In the genomic region with DNA sequence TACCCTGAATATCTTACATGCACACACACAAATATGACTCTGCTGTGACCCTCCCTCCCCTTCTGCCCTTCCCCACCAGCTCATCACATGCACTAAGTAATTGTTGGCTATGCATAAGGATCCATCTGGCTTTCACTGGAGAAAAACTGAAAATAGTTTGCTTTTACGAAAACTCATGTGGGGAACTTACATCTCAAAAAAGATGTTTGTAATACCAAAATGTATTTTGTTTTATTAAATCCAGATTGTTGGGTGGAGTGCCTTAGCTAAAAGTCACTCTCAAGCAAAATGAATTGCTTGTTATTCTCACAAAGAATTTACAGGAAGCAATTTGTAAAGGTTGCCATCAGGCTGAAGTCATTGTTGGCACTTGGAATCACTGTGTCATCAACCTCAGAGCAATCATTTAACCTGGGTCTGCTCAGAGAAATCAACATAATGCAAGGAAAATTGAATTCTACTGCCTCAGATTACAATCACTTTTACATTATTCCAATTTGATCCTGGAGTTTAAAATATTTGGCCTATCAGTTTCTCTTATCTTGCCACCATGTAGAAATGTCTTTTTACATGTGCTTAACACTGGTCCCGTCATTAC, we compare ENCODE assay signal across 16 cellular contexts.
DNase-seq lines count a peak whose midpoint lies in the region; ATAC-seq, FAIRE-seq and TF ChIP-seq lines count a peak whose summit lies in the region.
"Had no signal": no experiment of that assay in that cellular context is flagged by ENCODE, and none has a peak within 500 bp of the region (broad histone marks: within the 10 kb centered on the region; RNA-seq: fewer than 3 reads in every experiment).

No MANE protein-coding gene starts in this region.

- DNase-seq in AG09319 (ENCODE audit: extremely low read depth, low read depth): peak; percentile 89
- DNase-seq in M059J (ENCODE audit: low read depth): peak; percentile 77
- DNase-seq in mucosa of gallbladder (ENCODE audit: low spot score): peak; percentile 28
- DNase-seq in tibial artery: no peak
- DNase-seq in stimulated activated naive CD8-positive, alpha-beta T cell treated with anti-CD3 and anti-CD28 coated beads, Interleukin-15, Interleukin-2, amounts not matched to agents 100 U/mL and 50 U/mL, for 24 hours: no peak
- no peak for DNase-seq in activated naive CD4-positive, alpha-beta T cell treated with anti-CD3 and anti-CD28 coated beads, Interleukin-2, amount 10 ng/mL, durations not matched to agents 7 days and 5 days
- DNase-seq: activated CD4-positive, alpha-beta T cell treated with anti-CD3 and anti-CD28 coated beads, Interleukin-2, amount 10 ng/mL, durations not matched to agents 7 days and 5 days; activated effector memory CD4-positive, alpha-beta T cell treated with anti-CD3 and anti-CD28 coated beads, Interleukin-2, amount 50 U/mL, for 16 hours; MM.1S; NCI-H510A; sigmoid colon; upper lobe of left lung had no signal

- no peaks in the 10 kb centered on the region for H3K27me3 Mint-ChIP-seq in activated naive CD4-positive, alpha-beta T cell treated with anti-CD3 and anti-CD28 coated beads, Interleukin-2, amount 10 ng/mL, durations not matched to agents 7 days and 5 days
- H3K27me3 Mint-ChIP-seq: activated CD4-positive, alpha-beta T cell treated with anti-CD3 and anti-CD28 coated beads, Interleukin-2, amount 10 ng/mL, durations not matched to agents 7 days and 5 days had no signal

- CTCF ChIA-PET in activated naive CD4-positive, alpha-beta T cell treated with anti-CD3 and anti-CD28 coated beads, Interleukin-2, amount 10 ng/mL, durations not matched to agents 7 days and 5 days (lab: Charles Lee): interaction anchor here (0.8 kb wide), 1 partner anchor 138 kb away, joined by 3 read pairs; no protein-coding TSS in a partner anchor

- no peak overlapping the region for H3K4me3 ChIP-seq in tibial artery
- H3K4me3 ChIP-seq: hepatocyte, sigmoid colon, upper lobe of left lung had no signal

- H3K27ac Mint-ChIP-seq in activated naive CD4-positive, alpha-beta T cell treated with anti-CD3 and anti-CD28 coated beads, Interleukin-2, amount 10 ng/mL, durations not matched to agents 7 days and 5 days: no peak overlapping the region
- H3K27ac Mint-ChIP-seq: activated CD4-positive, alpha-beta T cell treated with anti-CD3 and anti-CD28 coated beads, Interleukin-2, amount 10 ng/mL, durations not matched to agents 7 days and 5 days had no signal

- H3K27ac ChIP-seq in tibial artery: no peak overlapping the region
- H3K27ac ChIP-seq: hepatocyte, upper lobe of left lung had no signal

- no peaks in the 10 kb centered on the region for H3K36me3 Mint-ChIP-seq in activated naive CD4-positive, alpha-beta T cell treated with anti-CD3 and anti-CD28 coated beads, Interleukin-2, amount 10 ng/mL, durations not matched to agents 7 days and 5 days

- H3K27me3 ChIP-seq in tibial artery: no peaks in the 10 kb centered on the region
- H3K27me3 ChIP-seq: hepatocyte, sigmoid colon, upper lobe of left lung had no signal

- H3K4me3 Mint-ChIP-seq in activated naive CD4-positive, alpha-beta T cell treated with anti-CD3 and anti-CD28 coated beads, Interleukin-2, amount 10 ng/mL, durations not matched to agents 7 days and 5 days: no peak overlapping the region
- H3K4me3 Mint-ChIP-seq: activated CD4-positive, alpha-beta T cell treated with anti-CD3 and anti-CD28 coated beads, Interleukin-2, amount 10 ng/mL, durations not matched to agents 7 days and 5 days had no signal

- TF ChIP-seq CTCF in AG09319 (IDR thresholded peaks at IDR 0.05; ENCODE audit: low read depth, low read length) (no peak), tibial artery (IDR thresholded peaks at IDR 0.05) (no peak)

- FAIRE-seq in endometrium (lab: Jason Lieb, UNC): peak; percentile 74
- FAIRE-seq: colon had no signal

- H3K9me3 ChIP-seq in tibial artery: no peaks in the 10 kb centered on the region
- H3K9me3 ChIP-seq: sigmoid colon had no signal

- H3K36me3 ChIP-seq in tibial artery: no peaks in the 10 kb centered on the region
- H3K36me3 ChIP-seq: sigmoid colon, upper lobe of left lung had no signal

- intact Hi-C loops in tibial artery (cut with DNase I; ENCODE audit: low total_unique reads): no loop called here

- ATAC-seq in HG03196 (IDR thresholded peaks at IDR 0.05; ENCODE audit: unreplicated experiment): no peak
- ATAC-seq in stimulated activated naive CD8-positive, alpha-beta T cell treated with anti-CD3 and anti-CD28 coated beads, Interleukin-15, Interleukin-2, amounts not matched to agents 100 U/mL and 50 U/mL, for 24 hours: no peak

- H3K9me3 Mint-ChIP-seq in activated naive CD4-positive, alpha-beta T cell treated with anti-CD3 and anti-CD28 coated beads, Interleukin-2, amount 10 ng/mL, durations not matched to agents 7 days and 5 days: no peaks in the 10 kb centered on the region
- H3K9me3 Mint-ChIP-seq: activated CD4-positive, alpha-beta T cell treated with anti-CD3 and anti-CD28 coated beads, Interleukin-2, amount 10 ng/mL, durations not matched to agents 7 days and 5 days had no signal

- H3K4me1 Mint-ChIP-seq in activated naive CD4-positive, alpha-beta T cell treated with anti-CD3 and anti-CD28 coated beads, Interleukin-2, amount 10 ng/mL, durations not matched to agents 7 days and 5 days: no peaks in the 10 kb centered on the region
- H3K4me1 Mint-ChIP-seq: activated CD4-positive, alpha-beta T cell treated with anti-CD3 and anti-CD28 coated beads, Interleukin-2, amount 10 ng/mL, durations not matched to agents 7 days and 5 days had no signal

- H3K4me1 ChIP-seq in tibial artery: no peaks in the 10 kb centered on the region

Comparison
In these comparisons a context has a peak if more than half of its experiments do, and no peak if none do; other contexts are left out.
1. DNase-seq: peak in AG09319 (single experiment), M059J (single experiment) and mucosa of gallbladder (single experiment); none in tibial artery (0 of 2), stimulated activated naive CD8-positive, alpha-beta T cell treated with anti-CD3 and anti-CD28 coated beads, Interleukin-15, Interleukin-2, amounts not matched to agents 100 U/mL and 50 U/mL, for 24 hours (single experiment) and activated naive CD4-positive, alpha-beta T cell treated with anti-CD3 and anti-CD28 coated beads, Interleukin-2, amount 10 ng/mL, durations not matched to agents 7 days and 5 days (single experiment).